Comparison of ENCODE assay signal across 8 cellular contexts in genomic region chr12:124927325-124928094, GRCh38. TPM values are rescaled to one million over a fixed set of nuclear protein-coding genes. Genes with fewer than 3 reads are reported as not detected.
DNase-seq lines count a peak whose midpoint lies in the region; ATAC-seq and TF ChIP-seq lines count a peak whose summit lies in the region.

No MANE protein-coding gene starts in this region.

- H3K27me3 ChIP-seq in right lobe of liver: no peaks in the 10 kb centered on the region

- intact Hi-C loops in activated B cell treated with CpG ODN at 0.5 μM for 24 hours (cut with micrococcal nuclease): loop anchor here (1.0 kb wide), 2 partner anchors 12 to 13 kb away; partner anchors contain the start of gene UBC
- intact Hi-C loops in right lobe of liver (cut with DNase I): no loop called here

- TF ChIP-seq CTCF in activated B cell treated with CpG ODN at 0.5 μM for 24 hours (IDR thresholded peaks at IDR 0.05) (no peak), right lobe of liver (IDR thresholded peaks at IDR 0.05) (no peak)

- POLR2A ChIA-PET in activated B cell treated with CpG ODN at 0.5 μM for 24 hours (lab: Charles Lee): interaction anchor here (0.5 to 20.6 kb wide), 7 partner anchors 7 to 447 kb away, joined by 3 to 590 read pairs (median 5); partner anchors contain the start of gene UBC

- no peak for TF ChIP-seq POLR2A in right lobe of liver (IDR thresholded peaks at IDR 0.05)

- peak overlapping the region; percentile 48 to 57 (median 57) for H3K4me3 ChIP-seq in right lobe of liver

- 0% methylated on average over 40 of the region's 40 CpGs for WGBS in right lobe of liver (ENCODE audit: insufficient coverage, low coverage, low lambda C conversion rate, missing lambda C conversion rate)

- H3K27ac Mint-ChIP-seq in activated B cell treated with CpG ODN at 0.5 μM for 24 hours: peak overlapping the region; percentile 98

- no peaks in the 10 kb centered on the region for H3K36me3 ChIP-seq in right lobe of liver

- peak overlapping the region; percentile 93 for H3K27ac ChIP-seq in cingulate gyrus (ENCODE audit: low read depth, low read length)
- peak overlapping the region; percentile 87 to 90 (median 89) for H3K27ac ChIP-seq in right lobe of liver

- CTCF ChIA-PET in activated B cell treated with CpG ODN at 0.5 μM for 24 hours (lab: Charles Lee): interaction anchor here (0.8 to 4.0 kb wide), 7 partner anchors 8 to 44 kb away, joined by 3 to 23 read pairs (median 11); partner anchors contain the start of gene UBC

- DNase-seq in activated B cell treated with CpG ODN at 0.5 μM for 24 hours: peak; percentile 91
- peak; percentile 85 to 89 (median 87) for DNase-seq in right lobe of liver
- peak; percentile 76 to 98 (median 86) for DNase-seq in stimulated activated CD4-positive, alpha-beta T cell treated with anti-CD3 and anti-CD28 coated beads, TNF-alpha, amount 100 ng/mL, for 1 hour (ENCODE audit: low read depth in 3 of 3, low spot score in 1 of 3)
- no peak for DNase-seq in NCI-H2029 treated with DMSO at 0.1 percent for 48 hours (lab: John Stamatoyannopoulos, UW)
- DNase-seq in GM19238 (ENCODE audit: insufficient read length, low spot score): no peak

- H3K27me3 Mint-ChIP-seq in activated B cell treated with CpG ODN at 0.5 μM for 24 hours: peaks cover 6% of the 10 kb centered on the region

- peak overlapping the region; percentile 88 for H3K4me3 Mint-ChIP-seq in activated B cell treated with CpG ODN at 0.5 μM for 24 hours

- H3K9me3 Mint-ChIP-seq in activated B cell treated with CpG ODN at 0.5 μM for 24 hours: no peaks in the 10 kb centered on the region

- peaks cover 10% of the 10 kb centered on the region for H3K36me3 Mint-ChIP-seq in activated B cell treated with CpG ODN at 0.5 μM for 24 hours (ENCODE audit: low read depth)

- ATAC-seq in GM18873 (IDR thresholded peaks at IDR 0.05; ENCODE audit: low FRiP score, unreplicated experiment) (peak; percentile 69), HG03175 (IDR thresholded peaks at IDR 0.05; ENCODE audit: unreplicated experiment) (peak; percentile 80), activated B cell treated with CpG ODN at 0.5 μM for 24 hours (ENCODE audit: low read depth) (peak; percentile 84), right lobe of liver (peak; percentile 86 to 93 (median 89))

- H3K4me1 ChIP-seq in right lobe of liver: peaks cover 0 to 6% (median 0%) of the 10 kb centered on the region in 4 donors

- no peaks in the 10 kb centered on the region for H3K9me3 ChIP-seq in right lobe of liver

- H3K4me1 Mint-ChIP-seq in activated B cell treated with CpG ODN at 0.5 μM for 24 hours: peaks cover 32% of the 10 kb centered on the region

RNA-seq across cellular contexts. Expression of gene UBC, which starts 13.1 kb away (rescaled TPM):
- 847 and 865 TPM in 2 replicates for total RNA-seq in activated B cell treated with CpG ODN at 0.5 μM for 24 hours
- total RNA-seq in right lobe of liver: 1,000 to 10,000 TPM in 1 of 6 experiments, 100 to 1,000 TPM in 5; 390 to 1,023 (median 604) TPM

Comparison
In these comparisons a context has a peak if more than half of its experiments do, and no peak if none do; other contexts are left out.
1. DNase-seq: peak in activated B cell treated with CpG ODN at 0.5 μM for 24 hours (single experiment), right lobe of liver (3 of 3) and stimulated activated CD4-positive, alpha-beta T cell treated with anti-CD3 and anti-CD28 coated beads, TNF-alpha, amount 100 ng/mL, for 1 hour (3 of 3); none in NCI-H2029 treated with DMSO at 0.1 percent for 48 hours (single experiment) and GM19238 (single experiment).
2. Peak in every context shown above with its lines, with median percentiles within 50 percentile points of each other: ATAC-seq.